23 cellular contexts compared by ENCODE assay signal in genomic region chr7:131624536-131624935, GRCh38.
"Had no signal": no experiment of that assay in that cellular context is flagged by ENCODE, and none has a peak within 500 bp of the region (broad histone marks: within the 10 kb centered on the region; RNA-seq: fewer than 3 reads in every experiment).

No MANE protein-coding gene starts in this region.

- H3K36me3 Mint-ChIP-seq: activated CD4-positive, alpha-beta memory T cell treated with anti-CD3 and anti-CD28 coated beads for 36 hours; activated naive CD8-positive, alpha-beta T cell treated with anti-CD3 and anti-CD28 coated beads for 36 hours; memory B cell; naive thymus-derived CD4-positive, alpha-beta T cell; WTC11 had no signal

- H3K36me3 ChIP-seq: cardiac muscle cell, left lung, pancreas, right lobe of liver, stomach, thoracic aorta had no signal

- ATAC-seq: activated CD4-positive, alpha-beta T cell treated with anti-CD3 and anti-CD28 coated beads for 36 hours; left lung; naive thymus-derived CD4-positive, alpha-beta T cell; pancreas; right lobe of liver; WTC11 had no signal

- H3K4me1 ChIP-seq: pancreas, right lobe of liver, stomach had no signal

- H3K27me3 ChIP-seq: cardiac muscle cell, dorsolateral prefrontal cortex, pancreas, right lobe of liver, stomach had no signal

- H3K27ac Mint-ChIP-seq: activated CD4-positive, alpha-beta memory T cell treated with anti-CD3 and anti-CD28 coated beads for 36 hours; activated CD4-positive, alpha-beta T cell treated with anti-CD3 and anti-CD28 coated beads for 36 hours; activated naive CD8-positive, alpha-beta T cell treated with anti-CD3 and anti-CD28 coated beads for 36 hours; activated T-helper 1 cell treated with anti-CD3 and anti-CD28 coated beads, Interleukin-12 subunit alpha, Interleukin-12 subunit beta, Interleukin-2, Interleukin-4 antibody, amounts not matched to agents 30 ng/mL and 10 ng/mL and 1 ng/mL, durations not matched to agents 14 hours and 24 hours and 36 hours; memory B cell; naive thymus-derived CD4-positive, alpha-beta T cell; WTC11 had no signal

- H3K9me3 Mint-ChIP-seq: activated CD4-positive, alpha-beta memory T cell treated with anti-CD3 and anti-CD28 coated beads for 36 hours; activated naive CD8-positive, alpha-beta T cell treated with anti-CD3 and anti-CD28 coated beads for 36 hours; activated T-helper 1 cell treated with anti-CD3 and anti-CD28 coated beads, Interleukin-12 subunit alpha, Interleukin-12 subunit beta, Interleukin-2, Interleukin-4 antibody, amounts not matched to agents 30 ng/mL and 10 ng/mL and 1 ng/mL, durations not matched to agents 14 hours and 24 hours and 36 hours; memory B cell; naive thymus-derived CD4-positive, alpha-beta T cell; WTC11 had no signal

- H3K4me3 ChIP-seq: cardiac muscle cell, dorsolateral prefrontal cortex, left lung, pancreas, right lobe of liver, stomach, thoracic aorta had no signal

- H3K4me1 Mint-ChIP-seq: activated CD4-positive, alpha-beta T cell treated with anti-CD3 and anti-CD28 coated beads for 36 hours; activated naive CD8-positive, alpha-beta T cell treated with anti-CD3 and anti-CD28 coated beads for 36 hours; naive thymus-derived CD4-positive, alpha-beta T cell had no signal

- DNase-seq: activated CD4-positive, alpha-beta memory T cell treated with anti-CD3 and anti-CD28 coated beads for 36 hours; activated CD4-positive, alpha-beta T cell treated with anti-CD3 and anti-CD28 coated beads for 36 hours; activated naive CD8-positive, alpha-beta T cell treated with anti-CD3 and anti-CD28 coated beads for 36 hours; activated T-cell treated with anti-CD3 and anti-CD28 coated beads for 4 hours; amniotic stem cell; dorsolateral prefrontal cortex; foreskin melanocyte; glutamatergic neuron; kidney; naive thymus-derived CD4-positive, alpha-beta T cell; pancreas; right lobe of liver; small intestine; stimulated activated CD4-positive, alpha-beta T cell treated with anti-CD3 and anti-CD28 coated beads, Interleukin-15, amount 100 ng/mL, for 24 hours; stimulated activated CD4-positive, alpha-beta T cell treated with anti-CD3 and anti-CD28 coated beads, Interleukin-4, amount 100 ng/mL, for 1 hour; stomach; SW 1271 had no signal

- H3K4me3 Mint-ChIP-seq: activated CD4-positive, alpha-beta memory T cell treated with anti-CD3 and anti-CD28 coated beads for 36 hours; activated CD4-positive, alpha-beta T cell treated with anti-CD3 and anti-CD28 coated beads for 36 hours; activated naive CD8-positive, alpha-beta T cell treated with anti-CD3 and anti-CD28 coated beads for 36 hours; activated T-helper 1 cell treated with anti-CD3 and anti-CD28 coated beads, Interleukin-12 subunit alpha, Interleukin-12 subunit beta, Interleukin-2, Interleukin-4 antibody, amounts not matched to agents 30 ng/mL and 10 ng/mL and 1 ng/mL, durations not matched to agents 14 hours and 24 hours and 36 hours; memory B cell; naive thymus-derived CD4-positive, alpha-beta T cell; WTC11 had no signal

- H3K27ac ChIP-seq: cardiac muscle cell, pancreas, right lobe of liver, stomach, thoracic aorta had no signal

- H3K9me3 ChIP-seq: left lung, pancreas, right lobe of liver, stomach, thoracic aorta had no signal
